ENCODE assay signal across 9 cellular contexts in the genomic region with DNA sequence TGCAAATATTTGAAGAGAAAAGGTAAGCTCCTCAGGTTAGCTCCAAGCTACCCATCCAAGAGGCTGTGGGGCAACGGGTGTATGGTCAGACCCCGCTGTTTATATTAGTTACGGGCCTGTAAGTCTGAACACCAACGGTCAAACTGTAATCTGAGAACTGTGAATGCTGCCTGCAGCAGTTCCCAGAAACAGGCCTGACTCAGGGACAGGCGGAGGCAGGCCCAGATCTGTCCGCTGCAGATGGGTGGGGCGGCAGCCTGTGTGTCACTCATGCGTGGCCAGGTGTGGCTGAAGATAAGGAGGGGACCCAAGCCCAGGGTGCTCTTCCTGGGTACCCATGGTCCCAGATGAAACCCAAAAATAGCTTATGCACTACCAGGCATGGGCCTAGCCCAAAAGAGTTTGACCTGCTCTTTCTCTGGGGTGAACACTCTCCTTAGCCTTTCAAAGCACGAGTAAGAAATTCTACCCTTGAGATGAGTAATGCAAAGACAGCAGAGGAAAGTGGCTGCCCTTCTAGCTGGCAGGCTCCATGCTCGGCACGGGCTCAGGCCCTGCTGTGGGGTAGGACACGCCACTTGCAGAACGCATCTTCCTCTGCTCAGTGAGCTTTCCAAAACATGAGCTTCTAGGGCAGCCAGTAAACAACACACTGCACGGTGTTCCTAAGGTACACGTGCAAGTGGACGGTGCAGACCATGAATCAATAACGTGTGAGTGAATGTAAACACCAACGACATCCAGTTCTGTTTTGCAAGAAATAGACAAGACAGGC. TPM values are rescaled to one million over a fixed set of nuclear protein-coding genes. Genes with fewer than 3 reads are reported as not detected.
DNase-seq lines count a peak whose midpoint lies in the region; TF ChIP-seq lines count a peak whose summit lies in the region.
"Had no signal": no experiment of that assay in that cellular context is flagged by ENCODE, and none has a peak within 500 bp of the region (broad histone marks: within the 10 kb centered on the region; RNA-seq: fewer than 3 reads in every experiment).

No MANE protein-coding gene starts in this region.

- TF ChIP-seq CTCF in chondrocyte (IDR thresholded peaks at IDR 0.05), result no peak
- TF ChIP-seq CTCF in parathyroid adenoma (IDR thresholded peaks at IDR 0.05), result no peak
- no peak for TF ChIP-seq CTCF in HFFc6 (IDR thresholded peaks at IDR 0.05)
- no peak for TF ChIP-seq CTCF in GM10266 (IDR thresholded peaks at IDR 0.05; ENCODE audit: control insufficient read depth, insufficient read depth, low read depth, missing control alignments)

- H3K4me1 Mint-ChIP-seq in chondrocyte (ENCODE audit: low read depth), result peaks cover 16% of the 10 kb centered on the region
- peaks cover 8% of the 10 kb centered on the region for H3K4me1 Mint-ChIP-seq in HFFc6 (ENCODE audit: low read depth)

- H3K4me1 ChIP-seq in parathyroid adenoma, result peaks cover 13% of the 10 kb centered on the region

- H3K36me3 Mint-ChIP-seq in chondrocyte (ENCODE audit: low read depth) (peaks cover 13% of the 10 kb centered on the region), HFFc6 (ENCODE audit: low read depth) (peaks cover 8% of the 10 kb centered on the region)

- H3K36me3 ChIP-seq in parathyroid adenoma (ENCODE audit: control insufficient read depth, insufficient read depth, low read length), result no peaks in the 10 kb centered on the region

- H3K27me3 ChIP-seq in parathyroid adenoma (ENCODE audit: control insufficient read depth, insufficient read depth, low read length), result no peaks in the 10 kb centered on the region

- no peaks in the 10 kb centered on the region for H3K79me2 ChIP-seq in parathyroid adenoma

- CTCF ChIA-PET in HEK293T (lab: Yijun Ruan, JAX), result no interaction called here

- H3K9ac ChIP-seq in parathyroid adenoma, result no peak overlapping the region

- POLR2A ChIA-PET in HEK293T (lab: Yijun Ruan, JAX), result interaction anchor here (1.1 to 1.8 kb wide), 2 partner anchors 9 to 456 kb away, joined by 4 to 5 read pairs; a partner anchor contains a TSS

- H3K27ac Mint-ChIP-seq in chondrocyte (ENCODE audit: unreplicated experiment) (peak overlapping the region; percentile 88), HFFc6 (no peak overlapping the region)

- H3K4me3 ChIP-seq in parathyroid adenoma (ENCODE audit: low read depth, low read length), result no peak overlapping the region

- H3K27ac ChIP-seq in parathyroid adenoma, result peak overlapping the region; percentile 73
- no peak overlapping the region for H3K27ac ChIP-seq in substantia nigra (ENCODE audit: low read depth, low read length, poor library complexity, severe bottlenecking)

- H3K9me3 Mint-ChIP-seq in chondrocyte (ENCODE audit: low read depth) (no peaks in the 10 kb centered on the region), HFFc6 (no peaks in the 10 kb centered on the region)

- H3K4me3 Mint-ChIP-seq in chondrocyte (ENCODE audit: unreplicated experiment) (no peak overlapping the region), HFFc6 (no peak overlapping the region)

- no peak overlapping the region for H2AFZ ChIP-seq in parathyroid adenoma

- peak; percentile 49 for DNase-seq in HEK293T (ENCODE audit: extremely low spot score)
- DNase-seq in NCI-H69 (lab: John Stamatoyannopoulos, UW), result peak; percentile 95
- DNase-seq in chondrocyte (ENCODE audit: low spot score), result peak; percentile 60
- no peak for DNase-seq in substantia nigra (lab: John Stamatoyannopoulos, UW)
- DNase-seq in HFFc6, result no peak
- DNase-seq in GM10266 (ENCODE audit: extremely low spot score), result no peak
- DNase-seq in amygdala (lab: John Stamatoyannopoulos, UW), result no peak
- DNase-seq: effector CD8-positive, alpha-beta T cell had no signal

- H3K27me3 Mint-ChIP-seq in chondrocyte (ENCODE audit: low read depth), result no peaks in the 10 kb centered on the region
- H3K27me3 Mint-ChIP-seq in HFFc6 (ENCODE audit: insufficient read depth), result no peaks in the 10 kb centered on the region

- no peak overlapping the region for H3K4me2 ChIP-seq in parathyroid adenoma (ENCODE audit: low read length)

- no peaks in the 10 kb centered on the region for H3K9me3 ChIP-seq in parathyroid adenoma (ENCODE audit: control insufficient read depth, low read length)

TF ChIP-seq in HEK293T, 16 proteins besides CTCF, POLR2A, EP300 and RAD21:
- TF ChIP-seq CTBP1 (IDR thresholded peaks at IDR 0.05; ENCODE audit: borderline replicate concordance), result no peak
- TF ChIP-seq, protein P1, sequence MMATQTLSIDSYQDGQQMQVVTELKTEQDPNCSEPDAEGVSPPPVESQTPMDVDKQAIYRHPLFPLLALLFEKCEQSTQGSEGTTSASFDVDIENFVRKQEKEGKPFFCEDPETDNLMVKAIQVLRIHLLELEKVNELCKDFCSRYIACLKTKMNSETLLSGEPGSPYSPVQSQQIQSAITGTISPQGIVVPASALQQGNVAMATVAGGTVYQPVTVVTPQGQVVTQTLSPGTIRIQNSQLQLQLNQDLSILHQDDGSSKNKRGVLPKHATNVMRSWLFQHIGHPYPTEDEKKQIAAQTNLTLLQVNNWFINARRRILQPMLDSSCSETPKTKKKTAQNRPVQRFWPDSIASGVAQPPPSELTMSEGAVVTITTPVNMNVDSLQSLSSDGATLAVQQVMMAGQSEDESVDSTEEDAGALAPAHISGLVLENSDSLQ (IDR thresholded peaks at IDR 0.05), result peak; percentile 76

RNA-seq across cellular contexts. Expression of a gene that starts 9.1 kb away (rescaled TPM):
- 33.2 to 36.0 TPM (median 33.5 TPM) in 3 replicates for total RNA-seq in chondrocyte
- total RNA-seq in HFFc6 (2021; fragmentation: NEBNext Ultra II Directional; extraction: Animal tissue kit (Norgen Biotek cat#: 25700)), result 10 to 100 TPM; 27.9 to 33.6 (median 31.2) TPM

RNA-seq across cellular contexts. Expression of a gene that starts 44.7 kb away (rescaled TPM):
- 27.1 to 35.5 TPM (median 27.7 TPM) in 3 replicates for total RNA-seq in chondrocyte
- 10 to 100 TPM; 14.9 to 22.8 (median 18.1) TPM for total RNA-seq in HFFc6 (2021; fragmentation: NEBNext Ultra II Directional; extraction: Animal tissue kit (Norgen Biotek cat#: 25700))

Comparison
In these comparisons a context has a peak if more than half of its experiments do, and no peak if none do; other contexts are left out.
1. DNase-seq: peak in HEK293T (single experiment), NCI-H69 (single experiment) and chondrocyte (single experiment); none in substantia nigra (0 of 49), HFFc6 (single experiment), GM10266 (single experiment) and amygdala (0 of 56).